In genomic region chr6:36936824-36937223, GRCh38 we compare ENCODE assay signal across 2 cellular contexts.
TF ChIP-seq lines count a peak whose summit lies in the region.

No MANE protein-coding gene starts in this region.

TF ChIP-seq in IMR-90, 13 proteins besides CTCF, POLR2A, EP300 and RAD21:
- TF ChIP-seq NFE2L2 (IDR thresholded peaks at IDR 0.05; ENCODE audit: low read depth, low read length) (no peak), SMC3 (IDR thresholded peaks at IDR 0.05; ENCODE audit: low read depth, low read length) (no peak), CHD1 (IDR thresholded peaks at IDR 0.05; ENCODE audit: low read depth, low read length) (no peak), RFX5 (IDR thresholded peaks at IDR 0.05; ENCODE audit: low read depth, low read length) (no peak), MXI1 (IDR thresholded peaks at IDR 0.05; ENCODE audit: borderline replicate concordance, low read depth, low read length) (no peak), MAZ (IDR thresholded peaks at IDR 0.05; ENCODE audit: borderline replicate concordance, low read depth, low read length) (no peak), CEBPB (IDR thresholded peaks at IDR 0.05; ENCODE audit: low read depth, low read length) (no peak), BHLHE40 (IDR thresholded peaks at IDR 0.05; ENCODE audit: low read depth, low read length) (no peak), ELK1 (IDR thresholded peaks at IDR 0.05; ENCODE audit: borderline replicate concordance, low read depth, low read length) (no peak)
- TF ChIP-seq, protein P1, sequence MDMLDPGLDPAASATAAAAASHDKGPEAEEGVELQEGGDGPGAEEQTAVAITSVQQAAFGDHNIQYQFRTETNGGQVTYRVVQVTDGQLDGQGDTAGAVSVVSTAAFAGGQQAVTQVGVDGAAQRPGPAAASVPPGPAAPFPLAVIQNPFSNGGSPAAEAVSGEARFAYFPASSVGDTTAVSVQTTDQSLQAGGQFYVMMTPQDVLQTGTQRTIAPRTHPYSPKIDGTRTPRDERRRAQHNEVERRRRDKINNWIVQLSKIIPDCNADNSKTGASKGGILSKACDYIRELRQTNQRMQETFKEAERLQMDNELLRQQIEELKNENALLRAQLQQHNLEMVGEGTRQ (IDR thresholded peaks at IDR 0.05; ENCODE audit: low read depth, low read length), result no peak

TF ChIP-seq in WTC11, 78 proteins besides CTCF, POLR2A, EP300 and RAD21:
- TF ChIP-seq GABPB1 (CRISPR knock-in tag; IDR thresholded peaks at IDR 0.05), result no peak
- no peak for TF ChIP-seq ARID4B (CRISPR knock-in tag; IDR thresholded peaks at IDR 0.05; ENCODE audit: borderline replicate concordance)
- TF ChIP-seq CREB1 (CRISPR knock-in tag; IDR thresholded peaks at IDR 0.05), result no peak
- TF ChIP-seq TEAD4 (CRISPR knock-in tag; IDR thresholded peaks at IDR 0.05), result no peak
- no peak for TF ChIP-seq NFE2L1 (CRISPR knock-in tag; IDR thresholded peaks at IDR 0.05)
- no peak for TF ChIP-seq ZNF425 (CRISPR knock-in tag; conservative IDR thresholded peaks at IDR 0.05)
- TF ChIP-seq GRHL2 (CRISPR knock-in tag; IDR thresholded peaks at IDR 0.05; ENCODE audit: insufficient replicate concordance, severe bottlenecking), result no peak
- no peak for TF ChIP-seq ZBTB21 (CRISPR knock-in tag; IDR thresholded peaks at IDR 0.05; ENCODE audit: borderline replicate concordance)
- TF ChIP-seq SOX15 (CRISPR knock-in tag; IDR thresholded peaks at IDR 0.05), result no peak
- TF ChIP-seq ZNF423 (CRISPR knock-in tag; IDR thresholded peaks at IDR 0.05), result no peak
- no peak for TF ChIP-seq NR2C2 (CRISPR knock-in tag; IDR thresholded peaks at IDR 0.05)
- no peak for TF ChIP-seq PREB (CRISPR knock-in tag; IDR thresholded peaks at IDR 0.05; ENCODE audit: borderline replicate concordance)
- no peak for TF ChIP-seq FOXP1 (CRISPR knock-in tag; IDR thresholded peaks at IDR 0.05; ENCODE audit: borderline replicate concordance)
- no peak for TF ChIP-seq MXD4 (CRISPR knock-in tag; IDR thresholded peaks at IDR 0.05; ENCODE audit: borderline replicate concordance)
- TF ChIP-seq CREM (CRISPR knock-in tag; IDR thresholded peaks at IDR 0.05), result no peak
